In the genomic region with DNA sequence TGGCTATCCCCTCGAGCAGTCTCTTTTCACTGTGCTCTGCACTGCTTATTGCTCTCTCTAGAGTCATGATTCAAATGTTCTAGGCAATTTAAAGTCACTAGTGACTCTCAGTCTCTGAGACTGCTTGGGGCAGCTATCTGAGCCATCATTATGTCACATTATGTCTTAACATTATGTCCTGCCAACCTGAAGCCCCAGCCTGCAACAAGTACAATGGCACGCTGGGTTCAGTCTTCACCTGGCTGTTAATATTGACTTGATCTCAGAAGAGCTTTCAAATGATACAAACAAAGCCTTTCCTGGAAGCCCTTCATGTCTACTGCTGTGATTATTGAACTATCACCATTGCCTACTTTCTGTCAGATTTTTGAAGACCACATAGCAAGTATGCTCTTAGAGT, we compare ENCODE assay signal across 29 cellular contexts.
"Had no signal": no experiment of that assay in that cellular context is flagged by ENCODE, and none has a peak within 500 bp of the region (broad histone marks: within the 10 kb centered on the region; RNA-seq: fewer than 3 reads in every experiment).

No MANE protein-coding gene starts in this region.

- H3K4me1 ChIP-seq: SJCRH30 had no signal

- DNase-seq: Kasumi-1, KG1, MG63, NCI-H1048, NCI-H1092 treated with DMSO at 0.1 percent for 48 hours, NCI-H1105 treated with DMSO at 0.1 percent for 48 hours, NCI-H1417, NCI-H1436, NCI-H146, NCI-H1694, NCI-H187, NCI-H1930, NCI-H2029 treated with DMSO at 0.1 percent for 48 hours, NCI-H2081 treated with DMSO at 0.1 percent for 48 hours, NCI-H2107, NCI-H2171, NCI-H226, NCI-H446 treated with DMSO at 0.1 percent for 48 hours, NCI-H510A, NCI-H524, NCI-H526, NCI-H69, PC-9, SHP77, SIG-M5, SJCRH30, T-cell had no signal

- H3K4me3 ChIP-seq: MG63, PC-9, SJCRH30, SK-N-MC had no signal

- H3K36me3 ChIP-seq: MG63, SJCRH30 had no signal

- H3K27me3 ChIP-seq: MG63, SJCRH30 had no signal

- H3K9me3 ChIP-seq: MG63, SJCRH30 had no signal

- H3K27ac ChIP-seq: PC-9, RWPE1, SJCRH30, SK-N-MC had no signal
